Comparison of ENCODE assay signal across 16 cellular contexts in the genomic region with DNA sequence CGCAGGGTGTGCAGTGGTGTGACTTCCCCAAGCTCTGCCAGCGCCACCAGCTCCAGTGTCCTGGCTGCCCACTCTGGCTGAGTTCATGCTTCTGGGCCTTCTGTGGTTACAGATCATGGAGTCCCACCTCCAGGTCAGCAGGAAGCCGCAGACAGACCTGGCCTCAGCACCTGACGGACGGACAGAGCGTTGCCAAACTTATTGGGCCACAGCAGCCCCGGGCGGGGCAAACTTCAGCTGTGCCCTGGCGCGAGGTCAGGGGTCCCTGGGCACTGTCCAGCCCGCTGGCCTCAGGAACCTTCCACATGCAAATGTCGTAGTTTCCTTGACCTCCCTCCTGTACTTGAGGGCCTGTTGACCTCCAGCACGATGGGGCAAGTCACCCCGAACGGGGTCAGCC.
"Had no signal": no experiment of that assay in that cellular context is flagged by ENCODE, and none has a peak within 500 bp of the region (broad histone marks: within the 10 kb centered on the region; RNA-seq: fewer than 3 reads in every experiment).

No MANE protein-coding gene starts in this region.

- H3K36me3 Mint-ChIP-seq: natural killer cell had no signal

- H3K27ac Mint-ChIP-seq: endodermal cell; stimulated activated naive B cell treated with anti-CD40 and anti-IgM and Interleukin-4, amounts not matched to agents 10 μg/mL and 1 μg/mL and 100 μg/mL, for 72 hours had no signal

- H3K36me3 ChIP-seq: gastrocnemius medialis, vagina had no signal

- H3K4me3 ChIP-seq: dorsolateral prefrontal cortex, gastrocnemius medialis, heart left ventricle, mucosa of descending colon, tibial nerve, vagina had no signal

- H3K9me3 ChIP-seq: gastrocnemius medialis, heart left ventricle, mucosa of descending colon, tibial nerve, vagina had no signal

- H3K9me3 Mint-ChIP-seq: endodermal cell; natural killer cell; stimulated activated naive B cell treated with anti-CD40 and anti-IgM and Interleukin-4, amounts not matched to agents 10 μg/mL and 1 μg/mL and 100 μg/mL, for 72 hours had no signal

- H3K4me1 Mint-ChIP-seq: endodermal cell had no signal

- H3K27me3 ChIP-seq: gastrocnemius medialis, vagina had no signal

- DNase-seq: activated CD4-positive, CD25-positive, alpha-beta regulatory T cell treated with anti-CD3 and anti-CD28 coated beads, Interleukin-2, amount 50 U/mL, for 72 hours; activated effector memory CD4-positive, alpha-beta T cell treated with anti-CD3 and anti-CD28 coated beads, Interleukin-2, amount 50 U/mL, for 16 hours; amniotic stem cell; dorsolateral prefrontal cortex; endodermal cell; gastrocnemius medialis; natural killer cell; stimulated activated CD4-positive, alpha-beta T cell treated with anti-CD3 and anti-CD28 coated beads, Interleukin-2, amount 100 ng/mL, for 48 hours; stimulated activated naive B cell treated with anti-CD40 and anti-IgM and Interleukin-4, amounts not matched to agents 10 μg/mL and 1 μg/mL and 100 μg/mL, for 72 hours; substantia nigra; T-helper 9 cell had no signal

- H3K27me3 Mint-ChIP-seq: stimulated activated naive B cell treated with anti-CD40 and anti-IgM and Interleukin-4, amounts not matched to agents 10 μg/mL and 1 μg/mL and 100 μg/mL, for 72 hours had no signal

- H3K27ac ChIP-seq: dorsolateral prefrontal cortex, gastrocnemius medialis, heart left ventricle, tibial nerve, vagina had no signal

- H3K4me3 Mint-ChIP-seq: endodermal cell; natural killer cell; stimulated activated naive B cell treated with anti-CD40 and anti-IgM and Interleukin-4, amounts not matched to agents 10 μg/mL and 1 μg/mL and 100 μg/mL, for 72 hours had no signal

- ATAC-seq: gastrocnemius medialis; heart left ventricle; left lobe of liver; mucosa of descending colon; natural killer cell; stimulated activated naive B cell treated with anti-CD40 and anti-IgM and Interleukin-4, amounts not matched to agents 10 μg/mL and 1 μg/mL and 100 μg/mL, for 72 hours had no signal

- H3K4me1 ChIP-seq: gastrocnemius medialis had no signal
